8 cellular contexts compared by ENCODE assay signal in genomic region chr11:128582496-128583366, GRCh38. TPM values are rescaled to one million over a fixed set of nuclear protein-coding genes. Genes with fewer than 3 reads are reported as not detected.
DNase-seq lines count a peak whose midpoint lies in the region; ATAC-seq, FAIRE-seq and TF ChIP-seq lines count a peak whose summit lies in the region.

No MANE protein-coding gene starts in this region.

- TF ChIP-seq CTCF in kidney (IDR thresholded peaks at IDR 0.05; ENCODE audit: borderline replicate concordance, extremely low read depth, insufficient read depth): no peak

- H3K4me1 ChIP-seq in kidney (ENCODE audit: control insufficient read depth in 1 of 2, insufficient read depth in 1 of 2, low read depth in 1 of 2, low read length in 2 of 2): peaks cover 0 to 4% of the 10 kb centered on the region in 2 donors

- no peaks in the 10 kb centered on the region for H3K36me3 ChIP-seq in kidney (ENCODE audit: control insufficient read depth in 1 of 2, insufficient read depth in 2 of 2, low read length in 2 of 2)

- H3K4me3 ChIP-seq in kidney (ENCODE audit: low read length in 2 of 2): no peak overlapping the region

- no peak for ATAC-seq in HG03097 (IDR thresholded peaks at IDR 0.05; ENCODE audit: low FRiP score, unreplicated experiment)

- no peak overlapping the region for H3K27ac ChIP-seq in kidney (ENCODE audit: low read depth in 2 of 2, low read length in 2 of 2)

- no peak for FAIRE-seq in kidney (lab: Jason Lieb, UNC)

- intact Hi-C loops in kidney (cut with DNase I): no loop called here

- no peaks in the 10 kb centered on the region for H3K9me3 ChIP-seq in kidney (ENCODE audit: control insufficient read depth in 1 of 2, low read length in 2 of 2)

- DNase-seq in AG08396 (ENCODE audit: low spot score) (peak; percentile 86), HK-2 (ENCODE audit: unreplicated experiment) (peak; percentile 38), amniotic epithelial cell (ENCODE audit: low read depth) (peak; percentile 96), kidney (peak; percentile 74), anterior cingulate cortex (lab: John Stamatoyannopoulos, UW) (no peak), amygdala (lab: John Stamatoyannopoulos, UW) (no peak), NCI-H345 (lab: John Stamatoyannopoulos, UW) (no peak)

- no peak overlapping the region for H3K9ac ChIP-seq in kidney (ENCODE audit: low read length in 2 of 2)

RNA-seq across cellular contexts. Expression of gene ETS1, which starts 4.6 kb away (rescaled TPM):
- total RNA-seq in kidney: 124 TPM
- 23.5 TPM for polyA plus RNA-seq in kidney (ENCODE audit: insufficient read depth, low read depth, low replicate concordance)

Comparison
In these comparisons a context has a peak if more than half of its experiments do, and no peak if none do; other contexts are left out.
1. DNase-seq: peak in AG08396 (single experiment), HK-2 (single experiment), amniotic epithelial cell (single experiment) and kidney (single experiment); none in anterior cingulate cortex (0 of 58), amygdala (0 of 56) and NCI-H345 (single experiment).